Comparison of ENCODE assay signal across 9 cellular contexts in the genomic region with DNA sequence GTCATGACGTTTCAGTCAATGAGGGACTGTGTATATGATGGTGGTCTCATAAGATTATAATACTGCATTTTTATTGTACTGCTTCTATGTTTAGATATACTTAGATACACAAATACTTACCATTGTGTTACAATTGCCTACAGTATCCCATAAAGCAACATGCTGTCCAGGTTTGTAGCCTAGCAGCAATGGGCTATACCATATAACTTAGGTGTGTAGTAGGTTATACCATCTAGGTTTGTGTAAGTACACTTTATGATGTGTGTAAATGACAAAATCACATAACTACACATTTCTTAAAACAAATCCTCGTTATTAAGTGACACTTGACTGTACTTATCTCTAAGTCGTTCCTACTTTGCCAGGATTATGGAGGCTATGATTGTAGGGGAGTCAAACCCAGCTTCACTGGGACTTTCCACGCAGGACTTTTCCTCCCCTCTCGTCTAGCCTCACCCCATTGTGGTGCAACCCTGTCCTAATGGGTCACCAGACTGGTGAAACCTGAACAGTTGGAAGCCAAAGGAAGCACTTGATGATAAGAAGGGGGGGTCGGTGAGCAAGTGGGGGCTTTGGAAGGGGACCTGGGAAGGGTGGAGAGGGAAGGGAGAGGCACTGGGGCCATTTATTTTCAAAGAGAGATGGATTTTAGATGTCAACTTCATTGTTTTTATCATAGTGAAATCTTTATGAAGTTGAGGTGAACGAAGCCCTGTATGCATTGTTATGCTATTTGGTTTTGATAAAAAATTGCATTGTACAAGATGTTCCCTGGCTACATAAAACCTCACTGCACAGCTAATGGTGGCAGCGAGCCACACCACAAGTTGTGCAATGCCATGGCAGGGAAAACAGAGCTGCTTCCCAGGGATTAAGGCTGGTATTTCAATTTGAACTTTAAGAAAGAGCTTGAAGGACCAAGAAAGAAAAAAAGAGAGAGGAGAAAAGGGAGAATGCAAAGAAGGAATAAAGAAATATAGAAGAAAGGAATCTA.
DNase-seq lines count a peak whose midpoint lies in the region; ATAC-seq, FAIRE-seq and TF ChIP-seq lines count a peak whose summit lies in the region.
"Had no signal": no experiment of that assay in that cellular context is flagged by ENCODE, and none has a peak within 500 bp of the region (broad histone marks: within the 10 kb centered on the region; RNA-seq: fewer than 3 reads in every experiment).

No MANE protein-coding gene starts in this region.

- H3K9me3 ChIP-seq in left lung: no peaks in the 10 kb centered on the region
- H3K9me3 ChIP-seq in upper lobe of right lung: no peaks in the 10 kb centered on the region

- H3K4me3 ChIP-seq in bronchial epithelial cell (ENCODE audit: low read depth, low read length) (no peak overlapping the region), left lung (no peak overlapping the region), upper lobe of right lung (no peak overlapping the region)

- H3K36me3 ChIP-seq in bronchial epithelial cell (ENCODE audit: control insufficient read depth, insufficient read depth, low read length): no peaks in the 10 kb centered on the region
- H3K36me3 ChIP-seq in left lung: no peaks in the 10 kb centered on the region
- H3K36me3 ChIP-seq in upper lobe of right lung: no peaks in the 10 kb centered on the region

- H3K36me3 Mint-ChIP-seq in natural killer cell treated with Interleukin-12 subunit alpha and Interleukin-12 subunit beta and Interleukin-15 and Interleukin-18, amount 100 ng/mL, for 72 hours: no peaks in the 10 kb centered on the region

- no peaks in the 10 kb centered on the region for H3K9me3 Mint-ChIP-seq in natural killer cell treated with Interleukin-12 subunit alpha and Interleukin-12 subunit beta and Interleukin-15 and Interleukin-18, amount 100 ng/mL, for 72 hours
- H3K9me3 Mint-ChIP-seq: activated naive CD8-positive, alpha-beta T cell treated with anti-CD3 and anti-CD28 coated beads, Interleukin-2, amount 50 U/mL, for 24 hours had no signal

- no peaks in the 10 kb centered on the region for H3K4me1 Mint-ChIP-seq in natural killer cell treated with Interleukin-12 subunit alpha and Interleukin-12 subunit beta and Interleukin-15 and Interleukin-18, amount 100 ng/mL, for 72 hours (ENCODE audit: low read depth in 2 of 2)
- H3K4me1 Mint-ChIP-seq: activated naive CD8-positive, alpha-beta T cell treated with anti-CD3 and anti-CD28 coated beads, Interleukin-2, amount 50 U/mL, for 24 hours had no signal

- H3K27me3 ChIP-seq in bronchial epithelial cell (ENCODE audit: control insufficient read depth, insufficient read depth, low read length) (no peaks in the 10 kb centered on the region), left lung (no peaks in the 10 kb centered on the region), upper lobe of right lung (no peaks in the 10 kb centered on the region)

- ATAC-seq in left lung: peak; percentile 83
- ATAC-seq in upper lobe of right lung: peak; percentile 85
- ATAC-seq in natural killer cell treated with Interleukin-12 subunit alpha and Interleukin-12 subunit beta and Interleukin-15 and Interleukin-18, amount 100 ng/mL, for 72 hours: no peak
- ATAC-seq in HG02571 (IDR thresholded peaks at IDR 0.05; ENCODE audit: unreplicated experiment): no peak
- ATAC-seq: activated naive CD8-positive, alpha-beta T cell treated with anti-CD3 and anti-CD28 coated beads, Interleukin-2, amount 50 U/mL, for 24 hours had no signal

- no peak overlapping the region for H3K4me3 Mint-ChIP-seq in natural killer cell treated with Interleukin-12 subunit alpha and Interleukin-12 subunit beta and Interleukin-15 and Interleukin-18, amount 100 ng/mL, for 72 hours
- H3K4me3 Mint-ChIP-seq: activated naive CD8-positive, alpha-beta T cell treated with anti-CD3 and anti-CD28 coated beads, Interleukin-2, amount 50 U/mL, for 24 hours had no signal

- peaks cover 26 to 34% of the 10 kb centered on the region in 2 donors for H3K27me3 Mint-ChIP-seq in natural killer cell treated with Interleukin-12 subunit alpha and Interleukin-12 subunit beta and Interleukin-15 and Interleukin-18, amount 100 ng/mL, for 72 hours

- H3K27ac ChIP-seq in left lung (peak overlapping the region; percentile 40 to 45), upper lobe of right lung (peak overlapping the region; percentile 72)

- no peak overlapping the region for H3K27ac Mint-ChIP-seq in natural killer cell treated with Interleukin-12 subunit alpha and Interleukin-12 subunit beta and Interleukin-15 and Interleukin-18, amount 100 ng/mL, for 72 hours
- H3K27ac Mint-ChIP-seq: activated naive CD8-positive, alpha-beta T cell treated with anti-CD3 and anti-CD28 coated beads, Interleukin-2, amount 50 U/mL, for 24 hours had no signal

- TF ChIP-seq CTCF in bronchial epithelial cell (IDR thresholded peaks at IDR 0.05; ENCODE audit: insufficient read depth, low read length, severe bottlenecking): no peak
- no peak for TF ChIP-seq CTCF in left lung (IDR thresholded peaks at IDR 0.05)
- TF ChIP-seq CTCF in upper lobe of right lung (IDR thresholded peaks at IDR 0.05): no peak

- intact Hi-C loops in left lung (cut with DNase I): no loop called here
- intact Hi-C loops in upper lobe of right lung (cut with DNase I): no loop called here

- peak; percentile 55 for FAIRE-seq in bronchial epithelial cell (lab: Jason Lieb, UNC)

- H3K4me1 ChIP-seq in left lung (no peaks in the 10 kb centered on the region), upper lobe of right lung (peaks cover 16% of the 10 kb centered on the region)

- peak; percentile 77 for DNase-seq in HT1080 (ENCODE audit: low read depth)
- DNase-seq in bronchial epithelial cell (ENCODE audit: low read depth): peak; percentile 84
- DNase-seq in left lung: peak; percentile 72 to 86
- peak; percentile 88 for DNase-seq in upper lobe of right lung
- DNase-seq in activated CD8-positive, alpha-beta memory T cell treated with anti-CD3 and anti-CD28 coated beads, Interleukin-2, amount 50 U/mL, for 4 hours: no peak
- no peak for DNase-seq in natural killer cell treated with Interleukin-12 subunit alpha and Interleukin-12 subunit beta and Interleukin-15 and Interleukin-18, amount 100 ng/mL, for 72 hours (ENCODE audit: low spot score)
- DNase-seq in NCI-H2107 (lab: John Stamatoyannopoulos, UW): no peak
- DNase-seq: activated naive CD8-positive, alpha-beta T cell treated with anti-CD3 and anti-CD28 coated beads, Interleukin-2, amount 50 U/mL, for 24 hours had no signal

Comparison
In these comparisons a context has a peak if more than half of its experiments do, and no peak if none do; other contexts are left out.
1. DNase-seq: peak in HT1080 (single experiment), bronchial epithelial cell (single experiment), left lung (2 of 2) and upper lobe of right lung (single experiment); none in activated CD8-positive, alpha-beta memory T cell treated with anti-CD3 and anti-CD28 coated beads, Interleukin-2, amount 50 U/mL, for 4 hours (single experiment), natural killer cell treated with Interleukin-12 subunit alpha and Interleukin-12 subunit beta and Interleukin-15 and Interleukin-18, amount 100 ng/mL, for 72 hours (single experiment) and NCI-H2107 (single experiment).
2. ATAC-seq: peak in left lung (single experiment) and upper lobe of right lung (single experiment); none in natural killer cell treated with Interleukin-12 subunit alpha and Interleukin-12 subunit beta and Interleukin-15 and Interleukin-18, amount 100 ng/mL, for 72 hours (0 of 2) and HG02571 (single experiment).